Comparison of ENCODE assay signal across 25 cellular contexts in the genomic region with DNA sequence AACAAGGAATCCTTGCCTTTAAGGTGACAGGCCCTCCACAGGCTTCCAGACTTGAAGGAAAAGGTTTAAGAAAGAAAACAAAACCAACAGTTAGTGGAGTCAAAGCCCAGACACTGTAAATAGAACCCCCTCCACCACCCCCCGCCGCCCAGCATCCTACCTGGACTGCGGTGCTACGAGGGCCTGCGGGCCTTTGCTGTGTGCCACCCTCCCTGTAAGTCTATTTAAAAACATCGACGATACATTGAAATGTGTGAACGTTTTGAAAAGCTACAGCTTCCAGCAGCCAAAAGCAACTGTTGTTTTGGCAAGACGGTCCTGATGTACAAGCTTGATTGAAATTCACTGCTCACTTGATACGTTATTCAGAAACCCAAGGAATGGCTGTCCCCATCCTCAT. TPM values are rescaled to one million over a fixed set of nuclear protein-coding genes. Genes with fewer than 3 reads are reported as not detected.
DNase-seq lines count a peak whose midpoint lies in the region; ATAC-seq and TF ChIP-seq lines count a peak whose summit lies in the region.
"Had no signal": no experiment of that assay in that cellular context is flagged by ENCODE, and none has a peak within 500 bp of the region (broad histone marks: within the 10 kb centered on the region; RNA-seq: fewer than 3 reads in every experiment).

No MANE protein-coding gene starts in this region.

- H3K9me3 Mint-ChIP-seq in glutamatergic neuron (ENCODE audit: unreplicated experiment), result peaks cover 10% of the 10 kb centered on the region

- H3K27ac Mint-ChIP-seq in glutamatergic neuron (ENCODE audit: unreplicated experiment), result no peak overlapping the region
- H3K27ac Mint-ChIP-seq: GM23338 had no signal

- H3K36me3 Mint-ChIP-seq in glutamatergic neuron (ENCODE audit: unreplicated experiment), result peaks cover 18% of the 10 kb centered on the region

- H3K27ac ChIP-seq in angular gyrus (ENCODE audit: low read depth, low read length), result peak overlapping the region; percentile 65
- peak overlapping the region; percentile 4 for H3K27ac ChIP-seq in temporal lobe (ENCODE audit: low read depth, low read length)
- H3K27ac ChIP-seq: 22Rv1, RWPE1 had no signal

- peak; percentile 55 for DNase-seq in activated effector memory CD4-positive, alpha-beta T cell treated with anti-CD3 and anti-CD28 coated beads, Interleukin-2, amount 50 U/mL, for 16 hours
- DNase-seq in activated effector memory CD4-positive, alpha-beta T cell treated with Interleukin-2 at 50 U/mL for 16 hours, result no peak
- peak; percentile 3 for DNase-seq in glutamatergic neuron
- DNase-seq in putamen (ENCODE audit: low spot score), result no peak
- DNase-seq in NCI-H510A (lab: John Stamatoyannopoulos, UW), result no peak
- DNase-seq: COR-L47, DMS153, GDM1, Karpas-422, MG63, NCI-H1092 treated with DMSO at 0.1 percent for 48 hours, NCI-H146, NCI-H2029 treated with DMSO at 0.1 percent for 48 hours, NCI-H2171, NCI-H446, NCI-H69, SIG-M5 had no signal

- no peaks in the 10 kb centered on the region for H3K27me3 Mint-ChIP-seq in glutamatergic neuron (ENCODE audit: unreplicated experiment)

- no peak overlapping the region for H3K4me3 Mint-ChIP-seq in glutamatergic neuron (ENCODE audit: unreplicated experiment)
- H3K4me3 Mint-ChIP-seq: GM23338 had no signal

- ATAC-seq in HG03039 (IDR thresholded peaks at IDR 0.05; ENCODE audit: unreplicated experiment), result no peak
- ATAC-seq: GM23338, SK-N-SH treated with all-trans-retinoic acid at 6 μM for 48 hours had no signal

- no peak for TF ChIP-seq CTCF in glutamatergic neuron (IDR thresholded peaks at IDR 0.05; ENCODE audit: partially characterized antibody, unreplicated experiment)

- H3K4me1 Mint-ChIP-seq in glutamatergic neuron (ENCODE audit: low read depth, unreplicated experiment), result no peaks in the 10 kb centered on the region
- H3K4me1 Mint-ChIP-seq: GM23338 had no signal

RNA-seq across cellular contexts. Expression of gene GARIN5A, which starts 6.2 kb away (rescaled TPM):
- total RNA-seq in glutamatergic neuron (ENCODE audit: unreplicated experiment) (5.2 TPM), temporal lobe (0.98 TPM)

RNA-seq across cellular contexts. Expression of gene EMC10, which starts 6.6 kb away (rescaled TPM):
- total RNA-seq in glutamatergic neuron (ENCODE audit: unreplicated experiment), result 98.8 TPM
- total RNA-seq in temporal lobe, result 56.3 TPM

RNA-seq across cellular contexts. Expression of gene JOSD2, which starts 28.1 kb away (rescaled TPM):
- 19.1 TPM for total RNA-seq in glutamatergic neuron (ENCODE audit: unreplicated experiment)
- 6.1 TPM for total RNA-seq in temporal lobe

RNA-seq across cellular contexts. Expression of gene ASPDH, which starts 30.8 kb away (rescaled TPM):
- total RNA-seq in glutamatergic neuron (ENCODE audit: unreplicated experiment) (not detected), temporal lobe (0.98 TPM)
- total RNA-seq: Daoy, GM23338 had no signal

RNA-seq across cellular contexts. Expression of gene MYBPC2, which starts 50.2 kb away (rescaled TPM):
- total RNA-seq in glutamatergic neuron (ENCODE audit: unreplicated experiment), result 0.61 TPM
- under 0.01 TPM for total RNA-seq in temporal lobe
- total RNA-seq: Daoy had no signal

Comparison
In these comparisons a context has a peak if more than half of its experiments do, and no peak if none do; other contexts are left out.
1. DNase-seq: peak in activated effector memory CD4-positive, alpha-beta T cell treated with anti-CD3 and anti-CD28 coated beads, Interleukin-2, amount 50 U/mL, for 16 hours (single experiment) and glutamatergic neuron (single experiment); none in activated effector memory CD4-positive, alpha-beta T cell treated with Interleukin-2 at 50 U/mL for 16 hours (single experiment), putamen (single experiment) and NCI-H510A (single experiment).